9 cellular contexts compared by ENCODE assay signal in the genomic region with DNA sequence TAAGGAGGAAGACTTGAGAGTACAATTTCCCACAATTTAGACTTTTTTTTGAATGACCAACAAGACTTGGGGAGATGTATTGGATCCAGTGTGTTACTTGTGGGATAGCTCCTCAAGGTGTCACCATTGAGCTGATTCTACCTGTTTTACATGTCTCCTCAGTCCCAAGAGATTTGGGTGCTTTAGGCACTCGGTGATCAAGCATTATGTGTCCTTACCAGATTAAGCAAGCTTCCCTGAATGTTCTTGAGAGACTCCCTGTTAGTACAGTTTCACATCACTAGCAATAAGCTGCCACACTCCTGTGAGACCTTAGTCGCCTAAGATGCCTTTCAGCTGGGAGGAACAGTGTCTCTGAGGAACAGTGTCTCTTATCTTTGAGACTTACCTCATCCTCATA.
DNase-seq lines count a peak whose midpoint lies in the region; ATAC-seq, FAIRE-seq and TF ChIP-seq lines count a peak whose summit lies in the region.
"Had no signal": no experiment of that assay in that cellular context is flagged by ENCODE, and none has a peak within 500 bp of the region (broad histone marks: within the 10 kb centered on the region; RNA-seq: fewer than 3 reads in every experiment).

No MANE protein-coding gene starts in this region.

- no peak for TF ChIP-seq EP300 in GM12878 (IDR thresholded peaks at IDR 0.05; ENCODE audit: borderline replicate concordance in 1 of 2, control insufficient read depth in 1 of 2, low read depth in 2 of 2, low read length in 2 of 2)

- H3K4me1 ChIP-seq in HAP-1 (no peaks in the 10 kb centered on the region), GM12878 (ENCODE audit: control insufficient read depth, insufficient read depth, low read length) (no peaks in the 10 kb centered on the region), prostate gland (replicated peaks) (no peaks in the 10 kb centered on the region)

- peak; percentile 47 for TF ChIP-seq RAD21 in GM12878 (IDR thresholded peaks at IDR 0.05; ENCODE audit: insufficient read depth, low read depth, low read length)

- peak; percentile 47 for TF ChIP-seq CTCF in GM06990 (IDR thresholded peaks at IDR 0.05; ENCODE audit: insufficient read depth, low read length, poor library complexity, severe bottlenecking)
- TF ChIP-seq CTCF in GM12878 (IDR thresholded peaks at IDR 0.05 in 2 of 3, conservative IDR thresholded peaks at IDR 0.05 in 1 of 3; ENCODE audit: control insufficient read depth in 2 of 3, extremely low read depth in 1 of 3, insufficient read depth in 1 of 3, low read depth in 3 of 3, low read length in 3 of 3), result peak; percentile 39 to 50 (median 46); a peak in 5 of 6 replicates
- no peak for TF ChIP-seq CTCF in prostate gland (IDR thresholded peaks at IDR 0.05)

- ATAC-seq in GM12878, result peak; percentile 80

- in situ Hi-C loops in HAP-1 (cut with MboI; ENCODE audit: low sequenced_read_pairs) (no loop called here), GM12878 (cut with MboI) (no loop called here)

- 24% methylated on average over 2 of the region's 2 CpGs for WGBS in GM12878 (ENCODE audit: insufficient coverage, insufficient replicate concordance, low lambda C conversion rate, missing lambda C conversion rate)
- 42% methylated on average over 2 of the region's 2 CpGs for WGBS in prostate gland

- no peaks in the 10 kb centered on the region for H3K79me2 ChIP-seq in GM12878 (ENCODE audit: control insufficient read depth, insufficient read depth, low read length)

- intact Hi-C loops in GM12878 (cut with micrococcal nuclease; ENCODE audit: unreplicated experiment) (no loop called here), prostate gland (cut with DNase I) (no loop called here)

- H3K9ac ChIP-seq in GM12878 (ENCODE audit: control insufficient read depth, insufficient read depth, low read length), result no peak overlapping the region

- CTCF ChIA-PET in GM12878 (lab: Yijun Ruan, JAX), result interaction anchor here (0.6 to 1.2 kb wide), 6 partner anchors 9 to 1723 kb away, joined by 3 to 9 read pairs (median 3); no protein-coding TSS in a partner anchor

- H3K27ac ChIP-seq in GM12878 (ENCODE audit: control insufficient read depth, insufficient read depth), result no peak overlapping the region
- H3K27ac ChIP-seq in prostate gland, result no peak overlapping the region
- H3K27ac ChIP-seq: SK-N-MC had no signal

- RAD21 ChIA-PET in GM12878 (lab: Charles Lee; ENCODE audit: unreplicated experiment), result interaction anchor here (0.6 to 1.3 kb wide), 2 partner anchors 41 to 1723 kb away, joined by 3 to 7 read pairs; no protein-coding TSS in a partner anchor

- H3K27me3 ChIP-seq in GM06990 (replicated peaks; ENCODE audit: control insufficient read depth, insufficient read depth, low read length) (no peaks in the 10 kb centered on the region), HAP-1 (ENCODE audit: low read depth) (no peaks in the 10 kb centered on the region), GM12878 (replicated peaks in 1 of 2; ENCODE audit: control insufficient read depth in 2 of 2, insufficient read depth in 2 of 2, low read length in 1 of 2) (no peaks in the 10 kb centered on the region), prostate gland (replicated peaks; ENCODE audit: insufficient read depth) (no peaks in the 10 kb centered on the region)

- H3K36me3 ChIP-seq in GM06990 (ENCODE audit: control insufficient read depth, insufficient read depth, low read length) (no peaks in the 10 kb centered on the region), HAP-1 (replicated peaks) (no peaks in the 10 kb centered on the region), GM12878 (ENCODE audit: control insufficient read depth in 2 of 2, insufficient read depth in 2 of 2, low read length in 1 of 2) (no peaks in the 10 kb centered on the region), prostate gland (no peaks in the 10 kb centered on the region)

- TF ChIP-seq POLR2A in GM12878 (IDR thresholded peaks at IDR 0.05; ENCODE audit: low read depth, low read length) (no peak), prostate gland (IDR thresholded peaks at IDR 0.05) (no peak)

- H3K9me3 ChIP-seq in HAP-1 (no peaks in the 10 kb centered on the region), GM12878 (replicated peaks; ENCODE audit: control insufficient read depth, insufficient read depth, low read length) (no peaks in the 10 kb centered on the region), prostate gland (no peaks in the 10 kb centered on the region)

- no peak for FAIRE-seq in GM12878 (lab: Jason Lieb, UNC)

- POLR2A ChIA-PET in GM12878 (lab: Charles Lee), result no interaction called here

- H4K20me1 ChIP-seq in GM12878 (ENCODE audit: control insufficient read depth, insufficient read depth), result no peaks in the 10 kb centered on the region

- BruUV-seq in GM12878 (replicated peaks; lab: Mats Ljungman, UMichigan), result no TSS peak

- no peak overlapping the region for H3K4me3 ChIP-seq in GM06990 (replicated peaks; ENCODE audit: low read depth, low read length)
- no peak overlapping the region for H3K4me3 ChIP-seq in HAP-1
- H3K4me3 ChIP-seq in GM12878, result no peak overlapping the region
- H3K4me3 ChIP-seq in prostate gland, result no peak overlapping the region
- H3K4me3 ChIP-seq: SK-N-MC had no signal

- DNase-seq in GM06990 (ENCODE audit: extremely low read depth, insufficient read length) (no peak), HAP-1 (ENCODE audit: low spot score in 2 of 2) (peak; percentile 60 to 70), NCI-H1105 treated with DMSO at 0.1 percent for 48 hours (lab: John Stamatoyannopoulos, UW) (peak; percentile 46), GM12878 (ENCODE audit: low read depth, low spot score) (peak; percentile 4), myocyte (ENCODE audit: low read depth) (peak; percentile 49), prostate gland (ENCODE audit: low spot score) (no peak)
- no peak for DNase-seq in activated naive CD4-positive, alpha-beta T cell treated with anti-CD3 and anti-CD28 coated beads, Interleukin-2, amount 50 U/mL, for 16 hours
- DNase-seq in activated CD4-positive, CD25-positive, alpha-beta regulatory T cell treated with anti-CD3 and anti-CD28 coated beads, Interleukin-2, amount 50 U/mL, for 72 hours, result no peak

- H3K4me2 ChIP-seq in GM12878 (ENCODE audit: control insufficient read depth, insufficient read depth), result no peak overlapping the region

- SMC1A ChIA-PET in GM12878 (lab: Charles Lee; ENCODE audit: uncharacterized antibody, unreplicated experiment), result interaction anchor here (1.2 to 1.9 kb wide), 2 partner anchors 14 to 18 kb away, joined by 3 to 4 read pairs; no protein-coding TSS in a partner anchor

- H2AFZ ChIP-seq in GM12878 (ENCODE audit: control insufficient read depth, low read depth, low read length), result no peak overlapping the region

TF ChIP-seq in GM12878, 131 proteins besides CTCF, POLR2A, EP300 and RAD21:
- TF ChIP-seq RB1 (IDR thresholded peaks at IDR 0.05; ENCODE audit: borderline replicate concordance) (no peak), MEF2B (IDR thresholded peaks at IDR 0.05; ENCODE audit: partially characterized antibody, poor library complexity, severe bottlenecking) (peak; percentile 75)

Comparison
In these comparisons a context has a peak if more than half of its experiments do, and no peak if none do; other contexts are left out.
1. DNase-seq: peak in HAP-1 (2 of 2), NCI-H1105 treated with DMSO at 0.1 percent for 48 hours (single experiment), GM12878 (single experiment) and myocyte (single experiment); none in GM06990 (single experiment), activated naive CD4-positive, alpha-beta T cell treated with anti-CD3 and anti-CD28 coated beads, Interleukin-2, amount 50 U/mL, for 16 hours (single experiment), prostate gland (single experiment) and activated CD4-positive, CD25-positive, alpha-beta regulatory T cell treated with anti-CD3 and anti-CD28 coated beads, Interleukin-2, amount 50 U/mL, for 72 hours (single experiment).
2. CTCF ChIP-seq: peak in GM06990 (single experiment) and GM12878 (3 of 3); none in prostate gland (0 of 4).